ENCODE assay signal across 8 cellular contexts in the genomic region with DNA sequence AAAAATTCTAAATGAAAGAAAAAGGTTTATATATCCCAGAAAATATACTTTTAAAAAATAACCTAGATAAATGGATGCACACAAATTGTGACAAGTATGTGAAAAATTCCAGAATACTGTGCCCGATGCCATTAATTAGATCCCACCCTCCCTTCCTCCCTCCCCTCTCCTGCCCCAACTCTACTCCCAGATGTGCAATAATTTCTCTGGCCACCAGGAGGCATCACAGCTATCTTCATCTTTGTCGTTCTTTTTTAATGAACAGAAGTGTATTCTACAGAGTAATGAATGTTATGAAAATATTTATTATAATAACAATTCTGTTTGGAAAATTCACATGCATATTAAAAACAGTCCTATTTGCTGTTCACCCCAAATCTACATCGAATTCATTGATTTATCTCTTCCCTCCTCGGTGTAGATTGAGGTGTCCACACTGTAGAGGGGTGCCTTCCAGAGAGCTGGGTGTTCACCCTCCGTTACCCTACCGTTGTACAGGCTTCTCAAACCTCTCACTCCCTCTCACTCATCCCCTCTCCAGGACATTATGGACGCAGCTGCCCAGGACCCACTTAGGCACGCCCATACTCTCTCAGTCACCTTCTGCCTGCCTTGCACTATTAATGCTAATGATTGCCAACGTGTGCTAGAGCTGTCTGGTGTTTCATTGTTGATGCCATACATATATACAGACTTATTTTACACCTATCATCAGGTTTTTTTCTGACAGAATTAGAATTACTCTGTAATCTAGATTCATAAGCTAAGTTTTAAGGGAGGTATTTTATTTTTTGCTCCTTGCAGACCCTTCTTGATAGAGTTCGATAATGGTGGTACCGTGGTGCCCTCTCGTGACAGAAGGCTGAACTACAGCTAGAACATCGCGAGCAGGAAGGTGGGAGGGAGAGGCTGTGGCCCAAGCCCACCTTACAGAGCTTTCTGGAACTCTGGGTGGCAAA. TPM values are rescaled to one million over a fixed set of nuclear protein-coding genes. Genes with fewer than 3 reads are reported as not detected.
DNase-seq lines count a peak whose midpoint lies in the region; ATAC-seq and TF ChIP-seq lines count a peak whose summit lies in the region.

No MANE protein-coding gene starts in this region.

- no peaks in the 10 kb centered on the region for H3K9me2 ChIP-seq in MM.1S (replicated peaks; ENCODE audit: insufficient read depth, low read length)

- no peaks in the 10 kb centered on the region for H3K79me2 ChIP-seq in MM.1S (ENCODE audit: low read length)

- peaks cover 4% of the 10 kb centered on the region for H3K27me3 Mint-ChIP-seq in activated naive CD4-positive, alpha-beta T cell treated with anti-CD3 and anti-CD28 coated beads, Interleukin-2, amount 10 ng/mL, durations not matched to agents 7 days and 5 days

- H3K27ac ChIP-seq in MM.1S (ENCODE audit: low read length) (no peak overlapping the region), prostate gland (no peak overlapping the region)

- CTCF ChIA-PET in activated naive CD4-positive, alpha-beta T cell treated with anti-CD3 and anti-CD28 coated beads, Interleukin-2, amount 10 ng/mL, durations not matched to agents 7 days and 5 days (lab: Charles Lee) = interaction anchor here (0.7 to 2.8 kb wide), 17 partner anchors 8 to 536 kb away, joined by 3 to 18 read pairs (median 3); no protein-coding TSS in a partner anchor

- 10% methylated on average over 14 of the region's 14 CpGs for WGBS in prostate gland

- H3K27ac Mint-ChIP-seq in activated naive CD4-positive, alpha-beta T cell treated with anti-CD3 and anti-CD28 coated beads, Interleukin-2, amount 10 ng/mL, durations not matched to agents 7 days and 5 days = no peak overlapping the region

- TF ChIP-seq POLR2A in prostate gland (IDR thresholded peaks at IDR 0.05) = no peak

- H3K36me3 Mint-ChIP-seq in activated naive CD4-positive, alpha-beta T cell treated with anti-CD3 and anti-CD28 coated beads, Interleukin-2, amount 10 ng/mL, durations not matched to agents 7 days and 5 days = no peaks in the 10 kb centered on the region

- H3K4me2 ChIP-seq in MM.1S (ENCODE audit: low read depth, low read length) = peak overlapping the region; percentile 85

- H3F3A ChIP-seq in MM.1S (ENCODE audit: insufficient read depth, low read length) = no peaks in the 10 kb centered on the region

- TF ChIP-seq CTCF in MM.1S (IDR thresholded peaks at IDR 0.05; ENCODE audit: low read length) (peak; percentile 74), prostate gland (IDR thresholded peaks at IDR 0.05) (peak in 3 of 4 experiments; percentile 24 to 54 (median 48))

- H4K20me1 ChIP-seq in MM.1S (ENCODE audit: insufficient read depth, low read length) = no peaks in the 10 kb centered on the region

- no peak overlapping the region for H3K4me3 Mint-ChIP-seq in activated naive CD4-positive, alpha-beta T cell treated with anti-CD3 and anti-CD28 coated beads, Interleukin-2, amount 10 ng/mL, durations not matched to agents 7 days and 5 days

- peak; percentile 71 for ATAC-seq in GM21737 (IDR thresholded peaks at IDR 0.05; ENCODE audit: unreplicated experiment)
- ATAC-seq in HG02970 (IDR thresholded peaks at IDR 0.05; ENCODE audit: low FRiP score, unreplicated experiment) = no peak

- no peaks in the 10 kb centered on the region for H3K27me3 ChIP-seq in MM.1S (replicated peaks; ENCODE audit: insufficient read depth, low read length)
- H3K27me3 ChIP-seq in prostate gland (replicated peaks; ENCODE audit: insufficient read depth) = no peaks in the 10 kb centered on the region

- H3K9me3 ChIP-seq in MM.1S (replicated peaks; ENCODE audit: insufficient read depth, low read length) (no peaks in the 10 kb centered on the region), prostate gland (no peaks in the 10 kb centered on the region)

- intact Hi-C loops in head of caudate nucleus (cut with DNase I) (no loop called here), prostate gland (cut with DNase I) (loop anchor here (5.0 kb wide), 2 partner anchors 206 to 226 kb away; no protein-coding TSS in a partner anchor)

- H3K9me3 Mint-ChIP-seq in activated naive CD4-positive, alpha-beta T cell treated with anti-CD3 and anti-CD28 coated beads, Interleukin-2, amount 10 ng/mL, durations not matched to agents 7 days and 5 days = no peaks in the 10 kb centered on the region

- H3K4me1 ChIP-seq in MM.1S (ENCODE audit: low read length) (no peaks in the 10 kb centered on the region), prostate gland (replicated peaks) (no peaks in the 10 kb centered on the region)

- H3K36me3 ChIP-seq in MM.1S (replicated peaks; ENCODE audit: insufficient read depth, low read length) = no peaks in the 10 kb centered on the region
- no peaks in the 10 kb centered on the region for H3K36me3 ChIP-seq in prostate gland

- peak overlapping the region; percentile 39 for H2AFZ ChIP-seq in MM.1S (ENCODE audit: low read length)

- peaks cover 4% of the 10 kb centered on the region for H3K4me1 Mint-ChIP-seq in activated naive CD4-positive, alpha-beta T cell treated with anti-CD3 and anti-CD28 coated beads, Interleukin-2, amount 10 ng/mL, durations not matched to agents 7 days and 5 days

- DNase-seq in DMS 273 treated with DMSO at 0.1 percent for 48 hours (lab: John Stamatoyannopoulos, UW) (peak; percentile 62), MM.1S (peak; percentile 47), SK-N-DZ (ENCODE audit: low spot score) (peak; percentile 48), head of caudate nucleus (peak in 40 of 42 donors; percentile 12 to 90 (median 68)), prostate gland (ENCODE audit: low spot score) (peak; percentile 9)
- peak; percentile 63 for DNase-seq in activated naive CD4-positive, alpha-beta T cell treated with anti-CD3 and anti-CD28 coated beads, Interleukin-2, amount 10 ng/mL, durations not matched to agents 7 days and 5 days

- H3K4me3 ChIP-seq in MM.1S (ENCODE audit: low read length) (peak overlapping the region; percentile 59), prostate gland (no peak overlapping the region)

- peak overlapping the region; percentile 17; the same call in 1 of the 2 replicates for H3K9ac ChIP-seq in MM.1S (ENCODE audit: low read length)

RNA-seq across cellular contexts. Expression of a gene that starts 14.1 kb away (rescaled TPM):
- polyA plus RNA-seq in SK-N-DZ (2014; cell fraction: cytosol; rRNA removed) = 0.24 TPM in 1 of 2 replicates, not detected in the other
- polyA plus RNA-seq in SK-N-DZ (2014; cell fraction: nucleus; rRNA removed) = 0.42 and 2.3 TPM in 2 replicates
- total RNA-seq in prostate gland = 1 to 10 TPM in 1 of 2 donors, under 1 TPM in 1; 0.59 to 4.7 TPM

Comparison
In these comparisons a context has a peak if more than half of its experiments do, and no peak if none do; other contexts are left out.
1. DNase-seq: peak in every context shown above with its lines; median percentile 68 in head of caudate nucleus; 63 in activated naive CD4-positive, alpha-beta T cell treated with anti-CD3 and anti-CD28 coated beads, Interleukin-2, amount 10 ng/mL, durations not matched to agents 7 days and 5 days; 62 in DMS 273 treated with DMSO at 0.1 percent for 48 hours; 48 in SK-N-DZ; 47 in MM.1S; 9 in prostate gland.